ENCODE assay signal across 14 cellular contexts in genomic region chr9:130331573-130331972, GRCh38.
A peak's percentile ranks its signal among the peaks of the same experiment; 100 is the strongest.
DNase-seq lines count a peak whose midpoint lies in the region; ATAC-seq and TF ChIP-seq lines count a peak whose summit lies in the region.
"Had no signal": no experiment of that assay in that cellular context is flagged by ENCODE, and none has a peak within 500 bp of the region (broad histone marks: within the 10 kb centered on the region; RNA-seq: fewer than 3 reads in every experiment).

No MANE protein-coding gene starts in this region.

- H3K79me2 ChIP-seq in GM23338 (replicated peaks; ENCODE audit: insufficient read depth): no peaks in the 10 kb centered on the region
- no peaks in the 10 kb centered on the region for H3K79me2 ChIP-seq in mammary epithelial cell (ENCODE audit: insufficient read depth, low read length)

- 33% methylated on average over 6 of the region's 13 CpGs for WGBS in mammary epithelial cell (ENCODE audit: low coverage, missing lambda C conversion rate)
- WGBS in suprapubic skin: 43% methylated on average over 6 of the region's 13 CpGs

- H3K27me3 Mint-ChIP-seq in GM23338 (ENCODE audit: insufficient read depth, low read depth, poor library complexity): peaks cover 12% of the 10 kb centered on the region

- peaks cover 10% of the 10 kb centered on the region; the same call in 1 of the 3 replicates for H3K36me3 Mint-ChIP-seq in GM23338 (ENCODE audit: low read depth)

- no peak for TF ChIP-seq POLR2A in suprapubic skin (IDR thresholded peaks at IDR 0.05)

- CTCF ChIA-PET in mammary epithelial cell (lab: Charles Lee; ENCODE audit: low non-redundant PET): no interaction called here

- dilution Hi-C loops in mammary epithelial cell (cut with HindIII; ENCODE audit: low sequenced_read_pairs): no loop called here

- H3F3A ChIP-seq in GM23338 (replicated peaks; ENCODE audit: low read depth): no peaks in the 10 kb centered on the region

- intact Hi-C loops in mammary epithelial cell (cut with micrococcal nuclease): loop anchor here (5.0 kb wide), 1 partner anchor 116 kb away; no protein-coding TSS in a partner anchor

- H3K9me3 Mint-ChIP-seq in GM23338: no peaks in the 10 kb centered on the region

- H3K27me3 ChIP-seq in GM23338 (ENCODE audit: insufficient read depth): no peaks in the 10 kb centered on the region
- H3K27me3 ChIP-seq in mammary epithelial cell (ENCODE audit: insufficient read depth, low read length): peaks cover 3% of the 10 kb centered on the region
- H3K27me3 ChIP-seq in suprapubic skin: peaks cover 32% of the 10 kb centered on the region

- no peak for TF ChIP-seq EP300 in suprapubic skin (IDR thresholded peaks at IDR 0.05)

- no peaks in the 10 kb centered on the region for H3K9me2 ChIP-seq in GM23338 (ENCODE audit: insufficient read depth)

- H4K20me1 ChIP-seq in GM23338 (replicated peaks; ENCODE audit: insufficient read depth) (no peaks in the 10 kb centered on the region), mammary epithelial cell (ENCODE audit: insufficient read depth, low read length) (no peaks in the 10 kb centered on the region)

- BruUV-seq in mammary epithelial cell (replicated peaks; lab: Mats Ljungman, UMichigan): no TSS peak

- no peak overlapping the region for H3K9ac ChIP-seq in mammary epithelial cell (ENCODE audit: insufficient read depth, low read length)

- H3K27ac ChIP-seq in GM23338 (ENCODE audit: low read depth) (no peak overlapping the region), mammary epithelial cell (ENCODE audit: insufficient read depth, low read depth, low read length) (no peak overlapping the region), suprapubic skin (peak overlapping the region; percentile 16)
- H3K27ac ChIP-seq: dorsolateral prefrontal cortex, HL-60 had no signal

- DNase-seq in GM23338 (ENCODE audit: low spot score) (peak; percentile 40), mammary epithelial cell (peak; percentile 28), kidney tubule cell (ENCODE audit: low spot score) (peak; percentile 37), suprapubic skin (ENCODE audit: low spot score in 2 of 2) (peak in 1 of 2 donors; percentile 80), DMS53 (lab: John Stamatoyannopoulos, UW) (no peak)
- DNase-seq: activated CD4-positive, CD25-positive, alpha-beta regulatory T cell; activated effector memory CD4-positive, alpha-beta T cell treated with Interleukin-2 at 50 U/mL for 16 hours; dorsolateral prefrontal cortex; NCI-H1436 treated with DMSO at 0.1 percent for 48 hours had no signal

- H3K4me2 ChIP-seq in GM23338 (no peak overlapping the region), mammary epithelial cell (ENCODE audit: insufficient read depth, low read depth, low read length) (no peak overlapping the region)

- H3K9me3 ChIP-seq in mammary epithelial cell (replicated peaks; ENCODE audit: insufficient read depth, low read length): no peaks in the 10 kb centered on the region
- no peaks in the 10 kb centered on the region for H3K9me3 ChIP-seq in suprapubic skin

- no peak overlapping the region for H3K4me3 Mint-ChIP-seq in GM23338

- no peak overlapping the region for H3K4me3 ChIP-seq in GM23338
- H3K4me3 ChIP-seq in mammary epithelial cell (replicated peaks in 1 of 3; ENCODE audit: insufficient read depth in 1 of 3, low read depth in 2 of 3, low read length in 3 of 3): no peak overlapping the region
- no peak overlapping the region for H3K4me3 ChIP-seq in suprapubic skin
- H3K4me3 ChIP-seq: dorsolateral prefrontal cortex had no signal

- in situ Hi-C loops in mammary epithelial cell (cut with MboI; ENCODE audit: low sequenced_read_pairs in 2 of 2): no loop called here

- ATAC-seq in GM23338: no peak
- ATAC-seq in GM18868 (IDR thresholded peaks at IDR 0.05; ENCODE audit: unreplicated experiment): no peak
- ATAC-seq in GM21619 (IDR thresholded peaks at IDR 0.05; ENCODE audit: unreplicated experiment): no peak
- no peak for ATAC-seq in GM18511 (IDR thresholded peaks at IDR 0.05; ENCODE audit: unreplicated experiment)
- ATAC-seq: HCT116 had no signal

- peaks cover 13% of the 10 kb centered on the region for H3K4me1 Mint-ChIP-seq in GM23338

- H3K36me3 ChIP-seq in GM23338 (ENCODE audit: insufficient read depth) (no peaks in the 10 kb centered on the region), mammary epithelial cell (ENCODE audit: insufficient read depth, low read length) (no peaks in the 10 kb centered on the region), suprapubic skin (no peaks in the 10 kb centered on the region)

- TF ChIP-seq CTCF in GM23338 (conservative IDR thresholded peaks at IDR 0.05; ENCODE audit: low read depth in 2 of 2) (no peak), mammary epithelial cell (conservative IDR thresholded peaks at IDR 0.05 in 1 of 2, IDR thresholded peaks at IDR 0.05 in 1 of 2; ENCODE audit: extremely low read depth in 1 of 2, insufficient read depth in 1 of 2, low read depth in 1 of 2, low read length in 2 of 2) (no peak), suprapubic skin (IDR thresholded peaks at IDR 0.05) (no peak)

- no peaks in the 10 kb centered on the region for H3K4me1 ChIP-seq in GM23338 (ENCODE audit: insufficient read depth)
- H3K4me1 ChIP-seq in mammary epithelial cell (ENCODE audit: insufficient read depth, low read length): peaks cover 12% of the 10 kb centered on the region
- peaks cover 50% of the 10 kb centered on the region for H3K4me1 ChIP-seq in suprapubic skin

- H2AFZ ChIP-seq in GM23338 (no peak overlapping the region), mammary epithelial cell (ENCODE audit: low read depth, low read length) (no peak overlapping the region)

- H3K27ac Mint-ChIP-seq in GM23338: peak overlapping the region; percentile 77; the same call in 1 of the 2 replicates

TF ChIP-seq in GM23338, 12 proteins besides CTCF, POLR2A, EP300 and RAD21 (continues in another document):
- no peak for TF ChIP-seq CREB1 (CRISPR knock-in tag; IDR thresholded peaks at IDR 0.05; ENCODE audit: low read depth)
- TF ChIP-seq ZNF114 (CRISPR knock-in tag; IDR thresholded peaks at IDR 0.05): no peak
- TF ChIP-seq STAT1 (IDR thresholded peaks at IDR 0.05; ENCODE audit: unreplicated experiment): no peak
- no peak for TF ChIP-seq REST (IDR thresholded peaks at IDR 0.05; ENCODE audit: unreplicated experiment)
- no peak for TF ChIP-seq ETS1 (IDR thresholded peaks at IDR 0.05)
- no peak for TF ChIP-seq EZH2phosphoT487 (IDR thresholded peaks at IDR 0.05; ENCODE audit: unreplicated experiment)
- no peak for TF ChIP-seq NANOG (IDR thresholded peaks at IDR 0.05; ENCODE audit: borderline replicate concordance)
- no peak for TF ChIP-seq EZH2 (IDR thresholded peaks at IDR 0.05; ENCODE audit: low read depth, unreplicated experiment)
